ENCODE assay signal across 27 cellular contexts in the genomic region with DNA sequence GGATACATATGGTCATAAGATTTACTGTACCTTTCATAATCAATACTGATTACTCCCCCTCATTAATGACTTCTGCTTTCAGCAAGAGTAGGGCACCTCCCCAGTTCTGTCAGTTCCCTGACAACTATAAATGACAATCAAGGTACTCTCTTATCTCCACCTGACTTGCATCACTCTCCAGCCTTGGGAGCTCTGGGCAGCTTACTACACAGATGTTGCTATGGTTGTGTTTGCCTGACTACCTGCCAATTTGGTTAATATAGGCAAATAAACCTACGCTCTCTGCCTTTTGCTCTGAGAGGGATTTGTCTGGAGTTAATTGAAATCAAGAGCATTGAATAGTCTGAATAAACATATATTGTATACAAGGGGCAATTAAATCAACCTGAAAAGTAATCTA. TPM values are rescaled to one million over a fixed set of nuclear protein-coding genes. Genes with fewer than 3 reads are reported as not detected.
A peak's percentile ranks its signal among the peaks of the same experiment; 100 is the strongest.
DNase-seq lines count a peak whose midpoint lies in the region; ATAC-seq, FAIRE-seq and TF ChIP-seq lines count a peak whose summit lies in the region.
"Had no signal": no experiment of that assay in that cellular context is flagged by ENCODE, and none has a peak within 500 bp of the region (broad histone marks: within the 10 kb centered on the region; RNA-seq: fewer than 3 reads in every experiment).

No MANE protein-coding gene starts in this region.

- no peak for FAIRE-seq in pancreas (lab: Jason Lieb, UNC)
- FAIRE-seq: GM12878, kidney had no signal

- ATAC-seq in pancreas (peak; percentile 51 to 83 (median 75)), PC-3 (no peak)
- ATAC-seq: activated CD8-positive, alpha-beta T cell treated with anti-CD3 and anti-CD28 coated beads for 36 hours; GM12878; T-cell had no signal

- peaks cover 0 to 3% (median 0%) of the 10 kb centered on the region in 3 donors for H3K4me1 ChIP-seq in pancreas
- no peaks in the 10 kb centered on the region for H3K4me1 ChIP-seq in PC-3 (ENCODE audit: insufficient read depth, low read length)
- H3K4me1 ChIP-seq: SJSA1 had no signal

- BruUV-seq in PC-3 (replicated peaks; lab: Mats Ljungman, UMichigan) = no TSS peak

- H3K27me3 ChIP-seq in pancreas = peaks cover 0 to 4% (median 0%) of the 10 kb centered on the region in 4 donors
- H3K27me3 ChIP-seq in PC-3 (ENCODE audit: low read length) = no peaks in the 10 kb centered on the region
- H3K27me3 ChIP-seq: Peyer's patch, SJSA1 had no signal

- H4K20me1 ChIP-seq in PC-3 (ENCODE audit: low read length) = no peaks in the 10 kb centered on the region
- H4K20me1 ChIP-seq: BLaER1 had no signal

- H3K4me2 ChIP-seq in PC-3 (ENCODE audit: low read length) = no peak overlapping the region
- H3K4me2 ChIP-seq: BLaER1, smooth muscle cell had no signal

- H3K9me3 ChIP-seq in pancreas = no peaks in the 10 kb centered on the region
- no peaks in the 10 kb centered on the region for H3K9me3 ChIP-seq in PC-3 (ENCODE audit: low read length)
- H3K9me3 ChIP-seq: BLaER1, Peyer's patch, SJSA1 had no signal

- POLR2A ChIA-PET in PC-3 (lab: Charles Lee; ENCODE audit: unreplicated experiment) = no interaction called here

- H3K79me2 ChIP-seq in PC-3 (ENCODE audit: low read length) = no peaks in the 10 kb centered on the region

- no peaks in the 10 kb centered on the region for H3F3A ChIP-seq in PC-3 (ENCODE audit: low read length, unreplicated experiment)

- H3K9me2 ChIP-seq in PC-3 (replicated peaks; ENCODE audit: low read length) = no peaks in the 10 kb centered on the region

- CTCF ChIA-PET in PC-3 (lab: Charles Lee) = no interaction called here

- intact Hi-C loops in pancreas (cut with DNase I) (no loop called here), PC-3 (cut with micrococcal nuclease) (no loop called here)

- H3K36me3 ChIP-seq in pancreas (no peaks in the 10 kb centered on the region), PC-3 (ENCODE audit: low read depth, low read length) (no peaks in the 10 kb centered on the region)
- H3K36me3 ChIP-seq: BLaER1, Peyer's patch, SJSA1 had no signal

- H3K4me3 ChIP-seq in pancreas = no peak overlapping the region
- no peak overlapping the region for H3K4me3 ChIP-seq in PC-3 (ENCODE audit: low read length)
- H3K4me3 ChIP-seq: BLaER1, GM12878, Peyer's patch, SJSA1, smooth muscle cell had no signal

- H2AFZ ChIP-seq in PC-3 (ENCODE audit: low read length) = no peak overlapping the region

- DNase-seq in NCI-H748 (lab: John Stamatoyannopoulos, UW; ENCODE audit: unreplicated experiment) (peak; percentile 65), NCI-H748 treated with DMSO at 0.1 percent for 48 hours (lab: John Stamatoyannopoulos, UW) (no peak), NCI-H1105 treated with DMSO at 0.1 percent for 48 hours (lab: John Stamatoyannopoulos, UW) (peak; percentile 88), NCI-H69 (lab: John Stamatoyannopoulos, UW) (peak; percentile 93), pancreas (no peak), PC-3 (no peak), GOT3 (lab: John Stamatoyannopoulos, UW) (no peak)
- DNase-seq: activated CD8-positive, alpha-beta T cell treated with anti-CD3 and anti-CD28 coated beads for 36 hours; activated effector memory CD4-positive, alpha-beta T cell treated with Interleukin-2 at 50 U/mL for 16 hours; activated naive CD8-positive, alpha-beta T cell treated with anti-CD3 and anti-CD28 coated beads, Interleukin-2, amount 10 ng/mL, durations not matched to agents 7 days and 5 days; activated T-cell treated with anti-CD3 and anti-CD28 coated beads for 4 hours; cerebellar nuclear complex; H9; KBM-7; kidney; mammary epithelial cell; MV-4-11; Peyer's patch; substantia nigra; T-cell had no signal

- WGBS in pancreas, 2 donors = 16 to 20% methylated on average over 1 of the region's 1 CpG

- TF ChIP-seq CTCF in pancreas (IDR thresholded peaks at IDR 0.05) = no peak
- TF ChIP-seq CTCF in PC-3 (conservative IDR thresholded peaks at IDR 0.05; ENCODE audit: low read depth, low read length) = no peak

- H3K9ac ChIP-seq in PC-3 (ENCODE audit: low read length) = no peak overlapping the region
- H3K9ac ChIP-seq: BLaER1 had no signal

- H3K27ac ChIP-seq in pancreas = no peak overlapping the region
- H3K27ac ChIP-seq in PC-3 (ENCODE audit: low read length) = no peak overlapping the region
- H3K27ac ChIP-seq: BLaER1, Peyer's patch, SJSA1 had no signal

RNA-seq across cellular contexts. Expression of gene MAP7D3, which starts 22.8 kb away (rescaled TPM):
- 1 to 10 TPM; 1.1 to 3.6 (median 2.3) TPM for total RNA-seq in pancreas
- 1 to 10 TPM; 1.9 to 2.3 TPM for polyA plus RNA-seq in pancreas
- 0.40 and 0.69 TPM in 2 replicates for total RNA-seq in PC-3 (2014; rRNA removed)

RNA-seq across cellular contexts. Expression of gene ADGRG4, which starts 26.8 kb away (rescaled TPM):
- total RNA-seq in pancreas (not detected), PC-3 (2014; rRNA removed) (not detected in 2 replicates)
- polyA plus RNA-seq in pancreas = under 1 TPM in 1 of 2 donors, not detected in 1; 0.02 TPM
- total RNA-seq: activated CD8-positive, alpha-beta T cell treated with anti-CD3 and anti-CD28 coated beads for 36 hours; activated naive CD8-positive, alpha-beta T cell treated with anti-CD3 and anti-CD28 coated beads, Interleukin-2, amount 10 ng/mL, durations not matched to agents 7 days and 5 days; Daoy; GM12878; H9; pulmonary artery endothelial cell; SJSA1; smooth muscle cell; T-cell; urinary bladder had no signal
- polyA plus RNA-seq: GM12878, mammary epithelial cell, smooth muscle cell had no signal

Comparison
In these comparisons a context has a peak if more than half of its experiments do, and no peak if none do; other contexts are left out.
1. DNase-seq: peak in NCI-H748 (single experiment), NCI-H1105 treated with DMSO at 0.1 percent for 48 hours (single experiment) and NCI-H69 (single experiment); none in NCI-H748 treated with DMSO at 0.1 percent for 48 hours (single experiment), pancreas (0 of 6), PC-3 (single experiment) and GOT3 (single experiment).